In genomic region chr7:44257618-44258422, GRCh38 we compare ENCODE assay signal across 8 cellular contexts. TPM values are rescaled to one million over a fixed set of nuclear protein-coding genes. Genes with fewer than 3 reads are reported as not detected.
DNase-seq lines count a peak whose midpoint lies in the region; ATAC-seq and TF ChIP-seq lines count a peak whose summit lies in the region.

No MANE protein-coding gene starts in this region.

- peak; percentile 71 for DNase-seq in G401 (ENCODE audit: low spot score)
- peak; percentile 98 for DNase-seq in MG63
- DNase-seq in activated CD4-positive, alpha-beta T cell treated with anti-CD3 and anti-CD28 coated beads, Interleukin-2, amount 50 U/mL, for 48 hours = peak; percentile 78 to 83
- peak; percentile 41 to 76 (median 51) for DNase-seq in mucosa of descending colon
- DNase-seq in stimulated activated CD8-positive, alpha-beta memory T cell treated with anti-CD3 and anti-CD28 coated beads, Interleukin-4, amount 100 ng/mL, for 4 hours (ENCODE audit: low read depth in 2 of 2, low spot score in 1 of 2) = peak; percentile 44 to 65
- DNase-seq in NCI-H2081 treated with DMSO at 0.1 percent for 48 hours (lab: John Stamatoyannopoulos, UW) = no peak

- H3K9ac ChIP-seq in duodenal mucosa (ENCODE audit: low read depth in 1 of 2, low read length in 2 of 2) = peak overlapping the region in 1 of 2 donors; percentile 7

- no peak overlapping the region for H3K4me3 ChIP-seq in MG63
- peak overlapping the region; percentile 1 to 40 for H3K4me3 ChIP-seq in duodenal mucosa (ENCODE audit: low read depth in 1 of 2, low read length in 2 of 2)
- no peak overlapping the region for H3K4me3 ChIP-seq in mucosa of descending colon

- in situ Hi-C loops in G401 (cut with HindIII; ENCODE audit: low sequenced_read_pairs) = no loop called here

- peaks cover 15 to 19% of the 10 kb centered on the region in 2 donors for H3K4me1 ChIP-seq in duodenal mucosa (ENCODE audit: control insufficient read depth in 1 of 2, insufficient read depth in 2 of 2, low read length in 2 of 2)
- peaks cover 15% of the 10 kb centered on the region for H3K4me1 ChIP-seq in mucosa of descending colon (ENCODE audit: low read depth)

- H3K9me3 ChIP-seq in MG63 (no peaks in the 10 kb centered on the region), duodenal mucosa (ENCODE audit: control insufficient read depth in 1 of 2, low read length in 2 of 2) (no peaks in the 10 kb centered on the region), mucosa of descending colon (no peaks in the 10 kb centered on the region)

- H3K27me3 ChIP-seq in MG63 = no peaks in the 10 kb centered on the region
- no peaks in the 10 kb centered on the region for H3K27me3 ChIP-seq in duodenal mucosa (ENCODE audit: control insufficient read depth in 1 of 2, insufficient read depth in 2 of 2, low read length in 2 of 2)

- H3K36me3 ChIP-seq in MG63 (no peaks in the 10 kb centered on the region), duodenal mucosa (ENCODE audit: control insufficient read depth in 1 of 2, insufficient read depth in 2 of 2, low read length in 2 of 2) (no peaks in the 10 kb centered on the region), mucosa of descending colon (ENCODE audit: low read depth) (no peaks in the 10 kb centered on the region)

- no peak overlapping the region for H3K27ac ChIP-seq in duodenal mucosa (ENCODE audit: low read depth, low read length)

- intact Hi-C loops in mucosa of descending colon (cut with DNase I, micrococcal nuclease) = no loop called here

- ATAC-seq in GM21825 (IDR thresholded peaks at IDR 0.05; ENCODE audit: unreplicated experiment) = peak; percentile 85
- ATAC-seq in mucosa of descending colon = peak; percentile 76

- TF ChIP-seq CTCF in mucosa of descending colon (IDR thresholded peaks at IDR 0.05) = no peak

RNA-seq across cellular contexts. Expression of gene YKT6, which starts 57.0 kb away (rescaled TPM):
- total RNA-seq in G401 (2014; rRNA removed; shearing (Covaris generic)) = 93.8 and 96.2 TPM in 2 replicates
- 121 and 140 TPM in 2 replicates for total RNA-seq in MG63 (2014; rRNA removed; shearing (Covaris generic); ENCODE audit: low replicate concordance)
- 10 to 100 TPM; 72.0 to 79.5 (median 79.0) TPM for total RNA-seq in mucosa of descending colon

Comparison
In these comparisons a context has a peak if more than half of its experiments do, and no peak if none do; other contexts are left out.
1. H3K4me3 ChIP-seq: peak in duodenal mucosa (2 of 2); none in MG63 (single experiment) and mucosa of descending colon (single experiment).